Comparison of ENCODE assay signal across 1 cellular context in the genomic region with DNA sequence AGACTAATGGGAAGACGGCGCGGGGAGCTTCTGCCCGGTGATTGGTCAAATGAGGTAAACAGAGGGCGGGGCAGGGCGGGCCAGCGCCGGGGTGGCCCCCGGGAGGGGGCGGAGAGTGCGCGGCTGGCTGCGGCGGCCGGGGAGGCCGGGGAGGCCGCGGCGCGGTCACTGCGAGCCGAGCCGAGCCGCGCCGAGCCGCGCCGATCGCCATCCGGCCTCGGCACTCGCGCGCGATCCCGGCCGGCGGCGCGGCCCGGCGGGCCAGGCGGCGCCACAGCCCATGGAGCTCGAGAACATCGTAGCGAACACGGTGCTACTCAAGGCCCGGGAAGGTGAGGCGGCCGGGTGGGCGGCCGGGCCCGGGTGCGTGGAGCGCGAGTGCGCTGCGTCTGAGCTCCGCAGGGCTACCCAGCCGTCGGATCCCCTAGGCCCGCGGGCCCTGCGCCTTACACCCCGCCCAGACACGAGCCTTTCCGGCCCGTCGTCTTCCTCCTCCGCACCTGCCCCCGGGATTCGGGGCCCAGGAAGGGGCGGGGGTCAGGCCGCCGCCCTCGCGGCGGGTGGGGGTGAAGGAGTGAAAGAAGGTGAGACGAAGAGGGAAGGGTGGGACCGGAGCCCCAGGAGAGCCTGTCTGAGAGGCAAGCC.
TF ChIP-seq lines count a peak whose summit lies in the region.

A gene (plus strand): TSS at position 111 of the 645 bp plus-strand sequence. CDS start 170 bp downstream, at position 281.

TF ChIP-seq in K562, 482 proteins besides CTCF, POLR2A, EP300 and RAD21 (continued from another document and continues in another):
- TF ChIP-seq, protein P1, sequence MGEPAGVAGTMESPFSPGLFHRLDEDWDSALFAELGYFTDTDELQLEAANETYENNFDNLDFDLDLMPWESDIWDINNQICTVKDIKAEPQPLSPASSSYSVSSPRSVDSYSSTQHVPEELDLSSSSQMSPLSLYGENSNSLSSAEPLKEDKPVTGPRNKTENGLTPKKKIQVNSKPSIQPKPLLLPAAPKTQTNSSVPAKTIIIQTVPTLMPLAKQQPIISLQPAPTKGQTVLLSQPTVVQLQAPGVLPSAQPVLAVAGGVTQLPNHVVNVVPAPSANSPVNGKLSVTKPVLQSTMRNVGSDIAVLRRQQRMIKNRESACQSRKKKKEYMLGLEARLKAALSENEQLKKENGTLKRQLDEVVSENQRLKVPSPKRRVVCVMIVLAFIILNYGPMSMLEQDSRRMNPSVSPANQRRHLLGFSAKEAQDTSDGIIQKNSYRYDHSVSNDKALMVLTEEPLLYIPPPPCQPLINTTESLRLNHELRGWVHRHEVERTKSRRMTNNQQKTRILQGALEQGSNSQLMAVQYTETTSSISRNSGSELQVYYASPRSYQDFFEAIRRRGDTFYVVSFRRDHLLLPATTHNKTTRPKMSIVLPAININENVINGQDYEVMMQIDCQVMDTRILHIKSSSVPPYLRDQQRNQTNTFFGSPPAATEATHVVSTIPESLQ (CRISPR knock-in tag; IDR thresholded peaks at IDR 0.05): no peak
- TF ChIP-seq PHB2 (IDR thresholded peaks at IDR 0.05; ENCODE audit: low read depth): no peak
- no peak for TF ChIP-seq ZNF764 (CRISPR knock-in tag; IDR thresholded peaks at IDR 0.05; ENCODE audit: low read depth)
- no peak for TF ChIP-seq NCOA1 (IDR thresholded peaks at IDR 0.05; ENCODE audit: low read depth)
- TF ChIP-seq, protein P2, sequence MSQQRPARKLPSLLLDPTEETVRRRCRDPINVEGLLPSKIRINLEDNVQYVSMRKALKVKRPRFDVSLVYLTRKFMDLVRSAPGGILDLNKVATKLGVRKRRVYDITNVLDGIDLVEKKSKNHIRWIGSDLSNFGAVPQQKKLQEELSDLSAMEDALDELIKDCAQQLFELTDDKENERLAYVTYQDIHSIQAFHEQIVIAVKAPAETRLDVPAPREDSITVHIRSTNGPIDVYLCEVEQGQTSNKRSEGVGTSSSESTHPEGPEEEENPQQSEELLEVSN (IDR thresholded peaks at IDR 0.05; ENCODE audit: borderline replicate concordance in 1 of 2, extremely low read depth in 1 of 2, insufficient read depth in 1 of 2, insufficient read length in 1 of 2, low read depth in 1 of 2, low read length in 1 of 2, poor library complexity in 1 of 2, severe bottlenecking in 1 of 2): peak in 1 of 2 experiments; percentile 50
- TF ChIP-seq BRF1 (IDR thresholded peaks at IDR 0.05; ENCODE audit: borderline replicate concordance, extremely low read depth, insufficient read length): no peak
- TF ChIP-seq ZNF212 (CRISPR knock-in tag; IDR thresholded peaks at IDR 0.05): no peak
- TF ChIP-seq, protein P3, sequence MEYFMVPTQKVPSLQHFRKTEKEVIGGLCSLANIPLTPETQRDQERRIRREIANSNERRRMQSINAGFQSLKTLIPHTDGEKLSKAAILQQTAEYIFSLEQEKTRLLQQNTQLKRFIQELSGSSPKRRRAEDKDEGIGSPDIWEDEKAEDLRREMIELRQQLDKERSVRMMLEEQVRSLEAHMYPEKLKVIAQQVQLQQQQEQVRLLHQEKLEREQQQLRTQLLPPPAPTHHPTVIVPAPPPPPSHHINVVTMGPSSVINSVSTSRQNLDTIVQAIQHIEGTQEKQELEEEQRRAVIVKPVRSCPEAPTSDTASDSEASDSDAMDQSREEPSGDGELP (CRISPR knock-in tag; IDR thresholded peaks at IDR 0.05; ENCODE audit: borderline replicate concordance): no peak
- TF ChIP-seq, protein P4, sequence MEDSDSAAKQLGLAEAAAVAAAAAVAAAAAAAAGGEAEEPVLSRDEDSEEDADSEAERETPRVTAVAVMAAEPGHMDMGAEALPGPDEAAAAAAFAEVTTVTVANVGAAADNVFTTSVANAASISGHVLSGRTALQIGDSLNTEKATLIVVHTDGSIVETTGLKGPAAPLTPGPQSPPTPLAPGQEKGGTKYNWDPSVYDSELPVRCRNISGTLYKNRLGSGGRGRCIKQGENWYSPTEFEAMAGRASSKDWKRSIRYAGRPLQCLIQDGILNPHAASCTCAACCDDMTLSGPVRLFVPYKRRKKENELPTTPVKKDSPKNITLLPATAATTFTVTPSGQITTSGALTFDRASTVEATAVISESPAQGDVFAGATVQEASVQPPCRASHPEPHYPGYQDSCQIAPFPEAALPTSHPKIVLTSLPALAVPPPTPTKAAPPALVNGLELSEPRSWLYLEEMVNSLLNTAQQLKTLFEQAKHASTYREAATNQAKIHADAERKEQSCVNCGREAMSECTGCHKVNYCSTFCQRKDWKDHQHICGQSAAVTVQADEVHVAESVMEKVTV (CRISPR knock-in tag; IDR thresholded peaks at IDR 0.05): no peak
- TF ChIP-seq HMGN3 (IDR thresholded peaks at IDR 0.05; ENCODE audit: borderline replicate concordance, extremely low read depth, insufficient read length, low read depth, low read length): peak; percentile 63
- TF ChIP-seq, protein P5, sequence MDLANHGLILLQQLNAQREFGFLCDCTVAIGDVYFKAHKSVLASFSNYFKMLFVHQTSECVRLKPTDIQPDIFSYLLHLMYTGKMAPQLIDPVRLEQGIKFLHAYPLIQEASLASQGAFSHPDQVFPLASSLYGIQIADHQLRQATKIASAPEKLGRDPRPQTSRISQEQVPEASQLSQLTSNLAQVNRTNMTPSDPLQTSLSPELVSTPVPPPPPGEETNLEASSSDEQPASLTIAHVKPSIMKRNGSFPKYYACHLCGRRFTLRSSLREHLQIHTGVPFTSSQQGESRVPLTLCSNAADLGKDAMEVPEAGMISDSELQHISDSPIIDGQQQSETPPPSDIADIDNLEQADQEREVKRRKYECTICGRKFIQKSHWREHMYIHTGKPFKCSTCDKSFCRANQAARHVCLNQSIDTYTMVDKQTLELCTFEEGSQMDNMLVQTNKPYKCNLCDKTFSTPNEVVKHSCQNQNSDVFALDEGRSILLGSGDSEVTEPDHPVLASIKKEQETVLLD (IDR thresholded peaks at IDR 0.05): no peak; the same call in 1 of the 2 replicates
- peak; percentile 97 for TF ChIP-seq CHD1 (IDR thresholded peaks at IDR 0.05; ENCODE audit: low read length)
- peak; percentile 16; the same call in 1 of the 2 replicates for TF ChIP-seq NR2C2 (CRISPR knock-in tag; IDR thresholded peaks at IDR 0.05)
- no peak for TF ChIP-seq NR2C2 (tag; IDR thresholded peaks at IDR 0.05)
- TF ChIP-seq CBX1 (IDR thresholded peaks at IDR 0.05; ENCODE audit: low read depth): no peak
- TF ChIP-seq NEUROD1 (IDR thresholded peaks at IDR 0.05; ENCODE audit: borderline replicate concordance, low read depth, low read length, partially characterized antibody): peak; percentile 28
- no peak for TF ChIP-seq CBX5 (IDR thresholded peaks at IDR 0.05; ENCODE audit: borderline replicate concordance, low read depth)
- TF ChIP-seq, protein P6, sequence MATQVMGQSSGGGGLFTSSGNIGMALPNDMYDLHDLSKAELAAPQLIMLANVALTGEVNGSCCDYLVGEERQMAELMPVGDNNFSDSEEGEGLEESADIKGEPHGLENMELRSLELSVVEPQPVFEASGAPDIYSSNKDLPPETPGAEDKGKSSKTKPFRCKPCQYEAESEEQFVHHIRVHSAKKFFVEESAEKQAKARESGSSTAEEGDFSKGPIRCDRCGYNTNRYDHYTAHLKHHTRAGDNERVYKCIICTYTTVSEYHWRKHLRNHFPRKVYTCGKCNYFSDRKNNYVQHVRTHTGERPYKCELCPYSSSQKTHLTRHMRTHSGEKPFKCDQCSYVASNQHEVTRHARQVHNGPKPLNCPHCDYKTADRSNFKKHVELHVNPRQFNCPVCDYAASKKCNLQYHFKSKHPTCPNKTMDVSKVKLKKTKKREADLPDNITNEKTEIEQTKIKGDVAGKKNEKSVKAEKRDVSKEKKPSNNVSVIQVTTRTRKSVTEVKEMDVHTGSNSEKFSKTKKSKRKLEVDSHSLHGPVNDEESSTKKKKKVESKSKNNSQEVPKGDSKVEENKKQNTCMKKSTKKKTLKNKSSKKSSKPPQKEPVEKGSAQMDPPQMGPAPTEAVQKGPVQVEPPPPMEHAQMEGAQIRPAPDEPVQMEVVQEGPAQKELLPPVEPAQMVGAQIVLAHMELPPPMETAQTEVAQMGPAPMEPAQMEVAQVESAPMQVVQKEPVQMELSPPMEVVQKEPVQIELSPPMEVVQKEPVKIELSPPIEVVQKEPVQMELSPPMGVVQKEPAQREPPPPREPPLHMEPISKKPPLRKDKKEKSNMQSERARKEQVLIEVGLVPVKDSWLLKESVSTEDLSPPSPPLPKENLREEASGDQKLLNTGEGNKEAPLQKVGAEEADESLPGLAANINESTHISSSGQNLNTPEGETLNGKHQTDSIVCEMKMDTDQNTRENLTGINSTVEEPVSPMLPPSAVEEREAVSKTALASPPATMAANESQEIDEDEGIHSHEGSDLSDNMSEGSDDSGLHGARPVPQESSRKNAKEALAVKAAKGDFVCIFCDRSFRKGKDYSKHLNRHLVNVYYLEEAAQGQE (CRISPR knock-in tag; IDR thresholded peaks at IDR 0.05; ENCODE audit: low read depth): 0 out of 2 replicates have a peak, but pooled peaks have one; percentile 33
- TF ChIP-seq ZSCAN29 (IDR thresholded peaks at IDR 0.05): no peak
- TF ChIP-seq, protein P7, sequence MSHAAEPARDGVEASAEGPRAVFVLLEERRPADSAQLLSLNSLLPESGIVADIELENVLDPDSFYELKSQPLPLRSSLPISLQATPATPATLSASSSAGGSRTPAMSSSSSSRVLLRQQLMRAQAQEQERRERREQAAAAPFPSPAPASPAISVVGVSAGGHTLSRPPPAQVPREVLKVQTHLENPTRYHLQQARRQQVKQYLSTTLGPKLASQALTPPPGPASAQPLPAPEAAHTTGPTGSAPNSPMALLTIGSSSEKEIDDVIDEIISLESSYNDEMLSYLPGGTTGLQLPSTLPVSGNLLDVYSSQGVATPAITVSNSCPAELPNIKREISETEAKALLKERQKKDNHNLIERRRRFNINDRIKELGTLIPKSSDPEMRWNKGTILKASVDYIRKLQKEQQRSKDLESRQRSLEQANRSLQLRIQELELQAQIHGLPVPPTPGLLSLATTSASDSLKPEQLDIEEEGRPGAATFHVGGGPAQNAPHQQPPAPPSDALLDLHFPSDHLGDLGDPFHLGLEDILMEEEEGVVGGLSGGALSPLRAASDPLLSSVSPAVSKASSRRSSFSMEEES (CRISPR knock-in tag; IDR thresholded peaks at IDR 0.05): no peak
- no peak for TF ChIP-seq LCOR (CRISPR knock-in tag; IDR thresholded peaks at IDR 0.05)
- no peak for TF ChIP-seq HNRNPH1 (optimal IDR thresholded peaks at IDR 0.05; ENCODE audit: low read depth, low read length)
- 0 out of 2 replicates have a peak, but pooled peaks have one; percentile 35 for TF ChIP-seq ETV5 (CRISPR knock-in tag; IDR thresholded peaks at IDR 0.05; ENCODE audit: low read depth)
- TF ChIP-seq ZNF347 (CRISPR knock-in tag; IDR thresholded peaks at IDR 0.05; ENCODE audit: low read depth): no peak
- no peak for TF ChIP-seq NFXL1 (CRISPR knock-in tag; IDR thresholded peaks at IDR 0.05)
- TF ChIP-seq, protein P8, sequence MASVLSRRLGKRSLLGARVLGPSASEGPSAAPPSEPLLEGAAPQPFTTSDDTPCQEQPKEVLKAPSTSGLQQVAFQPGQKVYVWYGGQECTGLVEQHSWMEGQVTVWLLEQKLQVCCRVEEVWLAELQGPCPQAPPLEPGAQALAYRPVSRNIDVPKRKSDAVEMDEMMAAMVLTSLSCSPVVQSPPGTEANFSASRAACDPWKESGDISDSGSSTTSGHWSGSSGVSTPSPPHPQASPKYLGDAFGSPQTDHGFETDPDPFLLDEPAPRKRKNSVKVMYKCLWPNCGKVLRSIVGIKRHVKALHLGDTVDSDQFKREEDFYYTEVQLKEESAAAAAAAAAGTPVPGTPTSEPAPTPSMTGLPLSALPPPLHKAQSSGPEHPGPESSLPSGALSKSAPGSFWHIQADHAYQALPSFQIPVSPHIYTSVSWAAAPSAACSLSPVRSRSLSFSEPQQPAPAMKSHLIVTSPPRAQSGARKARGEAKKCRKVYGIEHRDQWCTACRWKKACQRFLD (CRISPR knock-in tag; IDR thresholded peaks at IDR 0.05): no peak
- TF ChIP-seq ILK (tag; IDR thresholded peaks at IDR 0.05; ENCODE audit: borderline replicate concordance, low read depth): no peak
- TF ChIP-seq XRCC5 (IDR thresholded peaks at IDR 0.05; ENCODE audit: low read depth, low read length): no peak
- no peak for TF ChIP-seq ATF1 (CRISPR knock-in tag; IDR thresholded peaks at IDR 0.05)
- 0 out of 2 replicates have a peak, but pooled peaks have one; percentile 73 for TF ChIP-seq ATF1 (tag; IDR thresholded peaks at IDR 0.05)
- TF ChIP-seq ZKSCAN3 (CRISPR knock-in tag; IDR thresholded peaks at IDR 0.05): no peak
- TF ChIP-seq ZNF77 (CRISPR knock-in tag; IDR thresholded peaks at IDR 0.05): no peak
- no peak for TF ChIP-seq POU5F1 (IDR thresholded peaks at IDR 0.05; ENCODE audit: borderline replicate concordance, low read depth, low read length, partially characterized antibody)
- no peak for TF ChIP-seq DIDO1 (tag; IDR thresholded peaks at IDR 0.05; ENCODE audit: low read depth)
- peak in 1 of 2 experiments; percentile 83 for TF ChIP-seq NONO (IDR thresholded peaks at IDR 0.05; ENCODE audit: low read depth in 2 of 2, low read length in 1 of 2)
- TF ChIP-seq, protein P9, sequence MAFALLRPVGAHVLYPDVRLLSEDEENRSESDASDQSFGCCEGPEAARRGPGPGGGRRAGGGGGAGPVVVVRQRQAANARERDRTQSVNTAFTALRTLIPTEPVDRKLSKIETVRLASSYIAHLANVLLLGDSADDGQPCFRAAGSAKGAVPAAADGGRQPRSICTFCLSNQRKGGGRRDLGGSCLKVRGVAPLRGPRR (CRISPR knock-in tag; IDR thresholded peaks at IDR 0.05): no peak
- no peak for TF ChIP-seq EZH2 (IDR thresholded peaks at IDR 0.05; ENCODE audit: borderline replicate concordance, low read depth, low read length)
- TF ChIP-seq ZNF707 (CRISPR knock-in tag; conservative IDR thresholded peaks at IDR 0.05): no peak
- TF ChIP-seq, protein P10, sequence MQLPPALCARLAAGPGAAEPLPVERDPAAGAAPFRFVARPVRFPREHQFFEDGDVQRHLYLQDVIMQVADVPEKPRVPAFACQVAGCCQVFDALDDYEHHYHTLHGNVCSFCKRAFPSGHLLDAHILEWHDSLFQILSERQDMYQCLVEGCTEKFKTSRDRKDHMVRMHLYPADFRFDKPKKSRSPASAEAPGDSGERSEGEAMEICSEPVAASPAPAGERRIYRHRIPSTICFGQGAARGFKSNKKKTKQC (CRISPR knock-in tag; IDR thresholded peaks at IDR 0.05): no peak; the same call in 1 of the 2 replicates
- no peak for TF ChIP-seq LEF1 (IDR thresholded peaks at IDR 0.05)
- no peak for TF ChIP-seq ZNF384 (IDR thresholded peaks at IDR 0.05; ENCODE audit: low read depth, low read length)
- TF ChIP-seq, protein P11, sequence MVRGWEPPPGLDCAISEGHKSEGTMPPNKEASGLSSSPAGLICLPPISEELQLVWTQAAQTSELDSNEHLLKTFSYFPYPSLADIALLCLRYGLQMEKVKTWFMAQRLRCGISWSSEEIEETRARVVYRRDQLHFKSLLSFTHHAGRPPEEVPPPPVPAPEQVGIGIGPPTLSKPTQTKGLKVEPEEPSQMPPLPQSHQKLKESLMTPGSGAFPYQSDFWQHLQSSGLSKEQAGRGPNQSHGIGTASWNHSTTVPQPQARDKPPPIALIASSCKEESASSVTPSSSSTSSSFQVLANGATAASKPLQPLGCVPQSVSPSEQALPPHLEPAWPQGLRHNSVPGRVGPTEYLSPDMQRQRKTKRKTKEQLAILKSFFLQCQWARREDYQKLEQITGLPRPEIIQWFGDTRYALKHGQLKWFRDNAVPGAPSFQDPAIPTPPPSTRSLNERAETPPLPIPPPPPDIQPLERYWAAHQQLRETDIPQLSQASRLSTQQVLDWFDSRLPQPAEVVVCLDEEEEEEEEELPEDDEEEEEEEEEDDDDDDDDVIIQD (CRISPR knock-in tag; IDR thresholded peaks at IDR 0.05): no peak
